In genomic region chr10:4280481-4281206, GRCh38 we compare ENCODE assay signal across 10 cellular contexts.
DNase-seq lines count a peak whose midpoint lies in the region; ATAC-seq, FAIRE-seq and TF ChIP-seq lines count a peak whose summit lies in the region.
"Had no signal": no experiment of that assay in that cellular context is flagged by ENCODE, and none has a peak within 500 bp of the region (broad histone marks: within the 10 kb centered on the region; RNA-seq: fewer than 3 reads in every experiment).

No MANE protein-coding gene starts in this region.

- H3K27me3 ChIP-seq in SJCRH30, result no peaks in the 10 kb centered on the region

- no peak for FAIRE-seq in urothelium cell line (lab: Jason Lieb, UNC)

- H3K36me3 ChIP-seq in mucosa of descending colon (ENCODE audit: low read depth), result no peaks in the 10 kb centered on the region
- H3K36me3 ChIP-seq in SJCRH30, result no peaks in the 10 kb centered on the region

- no peaks in the 10 kb centered on the region for H3K9me3 ChIP-seq in mucosa of descending colon
- no peaks in the 10 kb centered on the region for H3K9me3 ChIP-seq in SJCRH30 (replicated peaks)

- TF ChIP-seq CTCF in coronary artery (IDR thresholded peaks at IDR 0.05) (no peak), mucosa of descending colon (IDR thresholded peaks at IDR 0.05) (no peak)

- intact Hi-C loops in mucosa of descending colon (cut with DNase I, micrococcal nuclease), result no loop called here

- peaks cover 26% of the 10 kb centered on the region for H3K4me1 ChIP-seq in mucosa of descending colon (ENCODE audit: low read depth)
- no peaks in the 10 kb centered on the region for H3K4me1 ChIP-seq in SJCRH30

- peak overlapping the region; percentile 67 to 72 for H3K27ac ChIP-seq in coronary artery
- no peak overlapping the region for H3K27ac ChIP-seq in SJCRH30

- H3K4me3 ChIP-seq in coronary artery, result no peak overlapping the region
- no peak overlapping the region for H3K4me3 ChIP-seq in mucosa of descending colon
- no peak overlapping the region for H3K4me3 ChIP-seq in SJCRH30

- peak; percentile 89 for ATAC-seq in mucosa of descending colon
- ATAC-seq: activated T-helper 17 cell treated with anti-CD3 and anti-CD28 coated beads, Interleukin-2, amount 50 U/mL, for 72 hours had no signal

- DNase-seq in SIG-M5 treated with dmso at 0.1 percent for 504 hours (lab: John Stamatoyannopoulos, UW; ENCODE audit: unreplicated experiment) (peak; percentile 53), SIG-M5 (lab: John Stamatoyannopoulos, UW) (no peak), coronary artery (ENCODE audit: low spot score) (no peak), mucosa of descending colon (peak in 2 of 3 donors; percentile 40 to 57), urothelium cell line (ENCODE audit: low spot score) (peak; percentile 38), NCI-H2227 (lab: John Stamatoyannopoulos, UW; ENCODE audit: unreplicated experiment) (no peak), HuH-7 (ENCODE audit: low spot score) (no peak), SJCRH30 (no peak)
- DNase-seq: 8988T had no signal

Comparison
In these comparisons a context has a peak if more than half of its experiments do, and no peak if none do; other contexts are left out.
1. DNase-seq: peak in SIG-M5 treated with dmso at 0.1 percent for 504 hours (single experiment), mucosa of descending colon (2 of 3) and urothelium cell line (single experiment); none in SIG-M5 (single experiment), coronary artery (single experiment), NCI-H2227 (single experiment), HuH-7 (single experiment) and SJCRH30 (0 of 2).